27 cellular contexts compared by ENCODE assay signal in genomic region chr1:215647738-215648137, GRCh38.
"Had no signal": no experiment of that assay in that cellular context is flagged by ENCODE, and none has a peak within 500 bp of the region (broad histone marks: within the 10 kb centered on the region; RNA-seq: fewer than 3 reads in every experiment).

No MANE protein-coding gene starts in this region.

- H3K9me3 ChIP-seq: body of pancreas, breast epithelium had no signal

- ATAC-seq: activated CD4-positive, alpha-beta T cell treated with anti-CD3 and anti-CD28 coated beads for 36 hours; activated CD4-positive, CD25-positive, alpha-beta regulatory T cell treated with anti-CD3 and anti-CD28 coated beads, Interleukin-2, amount 50 U/mL, for 24 hours; activated CD8-positive, alpha-beta T cell treated with anti-CD3 and anti-CD28 coated beads, Interleukin-2, amount 10 ng/mL, durations not matched to agents 7 days and 5 days; body of pancreas; PC-3; Right ventricle myocardium inferior; WTC11 had no signal

- H3K4me1 ChIP-seq: body of pancreas, breast epithelium had no signal

- H3K27ac ChIP-seq: body of pancreas, breast epithelium, RWPE1 had no signal

- H3K27me3 ChIP-seq: body of pancreas, breast epithelium had no signal

- DNase-seq: activated CD4-positive, alpha-beta T cell treated with anti-CD3 and anti-CD28 coated beads for 36 hours; activated CD4-positive, alpha-beta T cell treated with anti-CD3 and anti-CD28 coated beads, Interleukin-2, amount 10 ng/mL, durations not matched to agents 7 days and 5 days; activated CD4-positive, alpha-beta T cell treated with anti-CD3 and anti-CD28 coated beads, Interleukin-2, amount 50 U/mL, for 48 hours; activated CD8-positive, alpha-beta T cell treated with anti-CD3 and anti-CD28 coated beads, Interleukin-2, amount 10 ng/mL, durations not matched to agents 7 days and 5 days; activated gamma-delta T cell; activated naive CD4-positive, alpha-beta T cell treated with Interleukin-2 at 50 U/mL for 16 hours; activated naive CD8-positive, alpha-beta T cell treated with anti-CD3 and anti-CD28 coated beads, Interleukin-2, amount 10 ng/mL, durations not matched to agents 7 days and 5 days; activated T-cell treated with anti-CD3 and anti-CD28 coated beads, Interleukin-2, amount 50 U/mL, for 24 hours; body of pancreas; NCI-H1105 treated with DMSO at 0.1 percent for 48 hours; NCI-H1436; NCI-H1694; NCI-H1930; NCI-H2081 treated with DMSO at 0.1 percent for 48 hours; NCI-H226; NCI-H446 treated with DMSO at 0.1 percent for 48 hours; NCI-H524; PC-3; SIG-M5; T1000 had no signal

- H3K36me3 ChIP-seq: breast epithelium had no signal

- H3K4me3 ChIP-seq: body of pancreas, breast epithelium had no signal

- FAIRE-seq: astrocyte, RCC 7860 had no signal
